Comparison of ENCODE assay signal across 8 cellular contexts in the genomic region with DNA sequence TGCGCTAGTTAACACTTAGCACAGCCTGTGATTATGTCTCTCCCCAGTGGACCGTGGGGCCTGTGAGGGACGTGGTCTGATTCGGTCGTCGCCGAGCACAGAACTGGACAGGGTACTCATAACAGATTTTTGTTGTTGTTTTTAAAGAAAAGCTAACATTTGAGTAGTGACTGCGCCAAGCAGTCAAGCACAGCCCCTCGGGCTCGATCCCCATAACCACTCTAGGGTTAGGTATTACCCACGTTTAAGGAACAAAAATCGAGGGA. TPM values are rescaled to one million over a fixed set of nuclear protein-coding genes. Genes with fewer than 3 reads are reported as not detected.
DNase-seq lines count a peak whose midpoint lies in the region; ATAC-seq and TF ChIP-seq lines count a peak whose summit lies in the region.

No MANE protein-coding gene starts in this region.

- H3K4me1 ChIP-seq in breast epithelium: peaks cover 0 to 9% of the 10 kb centered on the region in 2 donors
- H3K4me1 ChIP-seq in mucosa of rectum (ENCODE audit: control insufficient read depth in 2 of 2, insufficient read depth in 2 of 2, low read length in 2 of 2): peaks cover 17 to 20% of the 10 kb centered on the region in 2 donors

- no peak for TF ChIP-seq POLR2A in breast epithelium (IDR thresholded peaks at IDR 0.05)

- H3K36me3 ChIP-seq in breast epithelium: no peaks in the 10 kb centered on the region
- peaks cover 0 to 2% of the 10 kb centered on the region in 2 donors for H3K36me3 ChIP-seq in mucosa of rectum (ENCODE audit: control insufficient read depth in 2 of 2, insufficient read depth in 2 of 2, low read length in 2 of 2)

- H3K9me3 ChIP-seq in breast epithelium (no peaks in the 10 kb centered on the region), mucosa of rectum (ENCODE audit: control insufficient read depth in 2 of 2, low read length in 2 of 2) (no peaks in the 10 kb centered on the region)

- ATAC-seq in HG03196 (IDR thresholded peaks at IDR 0.05; ENCODE audit: unreplicated experiment) (peak; percentile 9), HG03521 (IDR thresholded peaks at IDR 0.05; ENCODE audit: unreplicated experiment) (no peak), HG03159 (IDR thresholded peaks at IDR 0.05; ENCODE audit: unreplicated experiment) (no peak), GM18868 (IDR thresholded peaks at IDR 0.05; ENCODE audit: unreplicated experiment) (no peak)

- no peak for TF ChIP-seq CTCF in 22Rv1 (IDR thresholded peaks at IDR 0.05)
- no peak for TF ChIP-seq CTCF in breast epithelium (IDR thresholded peaks at IDR 0.05)

- H3K4me3 ChIP-seq in breast epithelium (peak overlapping the region; percentile 71 to 93 (median 83)), mucosa of rectum (ENCODE audit: low read length in 2 of 2) (peak overlapping the region; percentile 93 to 96)

- H3K27me3 ChIP-seq in breast epithelium (no peaks in the 10 kb centered on the region), mucosa of rectum (ENCODE audit: control insufficient read depth in 2 of 2, insufficient read depth in 2 of 2, low read length in 2 of 2) (no peaks in the 10 kb centered on the region)

- intact Hi-C loops in breast epithelium (cut with DNase I; ENCODE audit: low total_unique reads): no loop called here

- peak overlapping the region; percentile 96 for H3K27ac ChIP-seq in 22Rv1
- H3K27ac ChIP-seq in breast epithelium: peak overlapping the region; percentile 98 to 100
- H3K27ac ChIP-seq in mucosa of rectum (ENCODE audit: low read depth in 2 of 2, low read length in 2 of 2): peak overlapping the region; percentile 97 to 99

- DNase-seq in breast epithelium (ENCODE audit: low spot score in 2 of 2): no peak
- DNase-seq in SHP77 treated with DMSO at 0.1 percent for 48 hours (lab: John Stamatoyannopoulos, UW): no peak

- H3K9ac ChIP-seq in mucosa of rectum (ENCODE audit: low read depth in 1 of 2, low read length in 2 of 2): peak overlapping the region; percentile 99 to 100

RNA-seq across cellular contexts. Expression of a gene that starts 0.8 kb away (rescaled TPM):
- total RNA-seq in breast epithelium: 10 to 100 TPM; 45.1 to 95.0 (median 90.3) TPM

RNA-seq across cellular contexts. Expression of a gene that starts 17.2 kb away (rescaled TPM):
- total RNA-seq in breast epithelium: 10 to 100 TPM; 31.0 to 69.2 (median 57.7) TPM

RNA-seq across cellular contexts. Expression of a gene that starts 27.0 kb away (rescaled TPM):
- 10 to 100 TPM; 11.9 to 13.8 (median 12.5) TPM for total RNA-seq in breast epithelium

RNA-seq across cellular contexts. Expression of a gene that starts 27.3 kb away (rescaled TPM):
- 10 to 100 TPM; 21.0 to 31.8 (median 30.4) TPM for total RNA-seq in breast epithelium

RNA-seq across cellular contexts. Expression of a gene that starts 32.1 kb away (rescaled TPM):
- 10 to 100 TPM; 16.3 to 27.5 (median 20.6) TPM for total RNA-seq in breast epithelium
